Comparison of ENCODE assay signal across 26 cellular contexts in the genomic region with DNA sequence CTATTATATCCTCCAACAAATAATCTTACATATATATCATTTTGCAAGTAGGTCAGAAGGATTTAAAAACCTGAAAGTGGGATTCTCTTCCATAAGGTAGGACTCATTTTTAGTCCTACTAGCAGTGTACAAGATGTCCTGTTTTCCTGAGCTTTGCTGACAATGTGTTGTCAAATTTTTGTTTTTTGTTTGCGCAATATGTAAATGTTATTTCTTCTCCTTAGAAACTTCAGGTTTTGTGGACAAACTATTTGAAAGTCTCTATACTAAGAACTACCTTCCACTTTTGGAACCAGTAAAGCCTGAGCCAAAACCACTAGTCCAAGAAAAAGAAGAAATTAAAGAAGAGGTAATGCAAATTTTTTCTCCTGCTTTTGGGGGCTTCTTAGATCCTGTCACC.
"Had no signal": no experiment of that assay in that cellular context is flagged by ENCODE, and none has a peak within 500 bp of the region (broad histone marks: within the 10 kb centered on the region; RNA-seq: fewer than 3 reads in every experiment).

No MANE protein-coding gene starts in this region.

- H3K9me3 Mint-ChIP-seq: activated B cell treated with CpG ODN at 0.5 μM for 24 hours; activated CD4-positive, alpha-beta T cell treated with anti-CD3 and anti-CD28 coated beads, Interleukin-2, amount 10 ng/mL, durations not matched to agents 24 days and 14 days; activated naive CD4-positive, alpha-beta T cell treated with anti-CD3 and anti-CD28 coated beads for 36 hours; activated T-helper 17 cell treated with anti-CD3 and anti-CD28 coated beads, Interleukin-2, amount 50 U/mL, for 72 hours had no signal

- H3K4me3 ChIP-seq: cardiac muscle cell, MG63, PC-9 had no signal

- DNase-seq: activated B cell treated with CpG ODN at 0.5 μM for 24 hours; activated CD4-positive, alpha-beta T cell treated with anti-CD3 and anti-CD28 coated beads for 1 hour; activated CD4-positive, alpha-beta T cell treated with anti-CD3 and anti-CD28 coated beads, Interleukin-2, amount 10 ng/mL, durations not matched to agents 24 days and 14 days; activated CD4-positive, alpha-beta T cell treated with anti-CD3 and anti-CD28 coated beads, Interleukin-2, amount 50 U/mL, for 48 hours; activated CD8-positive, alpha-beta memory T cell treated with anti-CD3 and anti-CD28 coated beads, Interleukin-2, amount 10 ng/mL, durations not matched to agents 7 days and 5 days; activated gamma-delta T cell; activated naive CD4-positive, alpha-beta T cell treated with anti-CD3 and anti-CD28 coated beads for 36 hours; activated T-cell treated with anti-CD3 and anti-CD28 coated beads, Interleukin-2, amount 50 U/mL, for 48 hours; amygdala; brain microvascular endothelial cell; cerebellar nuclear complex; KBM-7; MG63; MV-4-11; NCI-H1092 treated with DMSO at 0.1 percent for 48 hours; NCI-H1417 treated with DMSO at 0.1 percent for 48 hours; NCI-H1694; NCI-H2029 treated with DMSO at 0.1 percent for 48 hours; NCI-H446; NCI-H524; PC-9; SHP77 treated with DMSO at 0.1 percent for 48 hours; T-helper 17 cell; T-helper 9 cell had no signal

- H3K4me3 Mint-ChIP-seq: activated B cell treated with CpG ODN at 0.5 μM for 24 hours; activated CD4-positive, alpha-beta T cell treated with anti-CD3 and anti-CD28 coated beads, Interleukin-2, amount 10 ng/mL, durations not matched to agents 24 days and 14 days; activated CD8-positive, alpha-beta memory T cell treated with anti-CD3 and anti-CD28 coated beads, Interleukin-2, amount 10 ng/mL, durations not matched to agents 7 days and 5 days; activated naive CD4-positive, alpha-beta T cell treated with anti-CD3 and anti-CD28 coated beads for 36 hours; activated T-helper 17 cell treated with anti-CD3 and anti-CD28 coated beads, Interleukin-2, amount 50 U/mL, for 72 hours; T-helper 17 cell had no signal

- H3K27ac Mint-ChIP-seq: activated B cell treated with CpG ODN at 0.5 μM for 24 hours; activated CD4-positive, alpha-beta T cell treated with anti-CD3 and anti-CD28 coated beads, Interleukin-2, amount 10 ng/mL, durations not matched to agents 24 days and 14 days; activated CD8-positive, alpha-beta memory T cell treated with anti-CD3 and anti-CD28 coated beads, Interleukin-2, amount 10 ng/mL, durations not matched to agents 7 days and 5 days; activated naive CD4-positive, alpha-beta T cell treated with anti-CD3 and anti-CD28 coated beads for 36 hours; activated T-helper 17 cell treated with anti-CD3 and anti-CD28 coated beads, Interleukin-2, amount 50 U/mL, for 72 hours; T-helper 17 cell had no signal

- H3K27me3 Mint-ChIP-seq: activated B cell treated with CpG ODN at 0.5 μM for 24 hours; activated CD4-positive, alpha-beta T cell treated with anti-CD3 and anti-CD28 coated beads, Interleukin-2, amount 10 ng/mL, durations not matched to agents 24 days and 14 days; activated CD8-positive, alpha-beta memory T cell treated with anti-CD3 and anti-CD28 coated beads, Interleukin-2, amount 10 ng/mL, durations not matched to agents 7 days and 5 days; activated T-helper 17 cell treated with anti-CD3 and anti-CD28 coated beads, Interleukin-2, amount 50 U/mL, for 72 hours; T-helper 17 cell had no signal
